Comparison of ENCODE assay signal across 21 cellular contexts in the genomic region with DNA sequence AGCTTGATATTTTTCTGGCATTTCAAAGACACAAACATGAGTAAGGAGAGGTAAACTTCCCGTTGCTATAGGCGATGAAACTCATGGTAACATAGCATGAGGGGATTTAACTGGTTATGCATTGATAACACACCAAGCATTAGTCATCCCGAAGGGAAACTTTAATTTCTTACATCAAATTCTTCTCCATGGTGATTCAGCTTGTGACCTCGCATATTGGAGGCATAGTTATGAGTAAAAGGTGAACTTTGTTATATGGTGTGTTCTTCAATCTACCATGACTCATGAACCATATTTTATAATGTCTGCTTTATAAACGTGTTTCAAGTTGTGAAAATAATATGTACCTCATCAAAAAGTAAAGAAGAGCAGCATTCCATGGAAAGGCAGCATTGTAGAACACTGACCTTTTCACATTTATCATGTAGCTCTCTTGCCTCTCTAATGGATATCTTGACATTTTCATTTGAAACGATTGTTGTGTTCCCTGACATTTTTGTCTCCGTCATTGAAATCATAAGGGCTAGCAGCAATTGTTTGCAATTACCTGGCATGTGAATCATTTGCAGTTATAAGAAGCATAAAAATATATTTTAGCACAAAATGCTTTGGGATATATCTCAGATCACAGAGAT.
DNase-seq lines count a peak whose midpoint lies in the region; ATAC-seq, FAIRE-seq and TF ChIP-seq lines count a peak whose summit lies in the region.
"Had no signal": no experiment of that assay in that cellular context is flagged by ENCODE, and none has a peak within 500 bp of the region (broad histone marks: within the 10 kb centered on the region; RNA-seq: fewer than 3 reads in every experiment).

No MANE protein-coding gene starts in this region.

- TF ChIP-seq POLR2A in transverse colon (IDR thresholded peaks at IDR 0.05), result no peak

- no peaks in the 10 kb centered on the region for H3K36me3 ChIP-seq in transverse colon
- H3K36me3 ChIP-seq: BE2C, left ventricle myocardium inferior, thoracic aorta had no signal

- ATAC-seq in GM21786 (IDR thresholded peaks at IDR 0.05; ENCODE audit: unreplicated experiment), result no peak

- H3K27me3 ChIP-seq in transverse colon, result no peaks in the 10 kb centered on the region
- H3K27me3 ChIP-seq: BE2C had no signal

- no peak for TF ChIP-seq CTCF in choroid plexus epithelial cell (conservative IDR thresholded peaks at IDR 0.05; ENCODE audit: low read depth, low read length)
- TF ChIP-seq CTCF in transverse colon (IDR thresholded peaks at IDR 0.05), result no peak

- DNase-seq in EL (peak; percentile 1), RCC 7860 (ENCODE audit: low spot score) (peak; percentile 96), choroid plexus epithelial cell (ENCODE audit: low read depth) (peak; percentile 85), kidney tubule cell (ENCODE audit: low spot score) (peak; percentile 84), AG20443 (ENCODE audit: low spot score) (no peak), H4 (ENCODE audit: low spot score) (no peak), transverse colon (no peak)
- DNase-seq: activated CD8-positive, alpha-beta memory T cell treated with anti-CD3 and anti-CD28 coated beads for 24 hours; activated naive CD4-positive, alpha-beta T cell treated with Interleukin-2 at 50 U/mL for 16 hours; BE2C; central memory CD4-positive, alpha-beta T cell; DMS79 treated with DMSO at 0.1 percent for 48 hours; hypothalamus; left ventricle myocardium inferior; naive B cell; NCI-H2081; stimulated activated CD4-positive, alpha-beta T cell treated with anti-CD3 and anti-CD28 coated beads, Interleukin-1b, Interleukin-23, amount 100 ng/mL, for 48 hours had no signal

- FAIRE-seq in RCC 7860 (lab: Jason Lieb, UNC), result peak; percentile 92

- H3K4me3 ChIP-seq in choroid plexus epithelial cell (ENCODE audit: low read depth, low read length), result no peak overlapping the region
- no peak overlapping the region for H3K4me3 ChIP-seq in transverse colon
- H3K4me3 ChIP-seq: left ventricle myocardium inferior, SK-N-MC, thoracic aorta had no signal

- no peaks in the 10 kb centered on the region for H3K4me1 ChIP-seq in transverse colon
- H3K4me1 ChIP-seq: BE2C, left ventricle myocardium inferior had no signal

- H3K9me3 ChIP-seq in transverse colon, result no peaks in the 10 kb centered on the region
- H3K9me3 ChIP-seq: BE2C, left ventricle myocardium inferior, thoracic aorta had no signal

- H3K27ac ChIP-seq in transverse colon, result no peak overlapping the region
- H3K27ac ChIP-seq: left ventricle myocardium inferior, SK-N-MC, thoracic aorta, VCaP had no signal

- in situ Hi-C loops in transverse colon (cut with MboI; ENCODE audit: low pct_ligation_motif_present in 1 of 4, low pct_unique_long_range_greater_than_20kb in 1 of 4, low sequenced_read_pairs in 3 of 4), result no loop called here

- 59% methylated on average over 7 of the region's 7 CpGs for WGBS in transverse colon (ENCODE audit: low coverage in 1 of 2), 2 donors

- intact Hi-C loops in transverse colon (cut with DNase I; ENCODE audit: low total_unique reads), result no loop called here

- TF ChIP-seq EP300 in transverse colon (IDR thresholded peaks at IDR 0.05; ENCODE audit: low read depth), result no peak

Comparison
In these comparisons a context has a peak if more than half of its experiments do, and no peak if none do; other contexts are left out.
1. DNase-seq: peak in EL (single experiment), RCC 7860 (single experiment), choroid plexus epithelial cell (single experiment) and kidney tubule cell (single experiment); none in AG20443 (single experiment), H4 (single experiment) and transverse colon (single experiment).